21 cellular contexts compared by ENCODE assay signal in genomic region chr7:96589038-96589437, GRCh38.
DNase-seq lines count a peak whose midpoint lies in the region; ATAC-seq and TF ChIP-seq lines count a peak whose summit lies in the region.
"Had no signal": no experiment of that assay in that cellular context is flagged by ENCODE, and none has a peak within 500 bp of the region (broad histone marks: within the 10 kb centered on the region; RNA-seq: fewer than 3 reads in every experiment).

No MANE protein-coding gene starts in this region.

- CTCF ChIA-PET in WTC11 (lab: Charles Lee): interaction anchor here (0.6 kb wide), 1 partner anchor 1246 kb away, joined by 3 read pairs; no protein-coding TSS in a partner anchor

- H3K27ac ChIP-seq in neuronal stem cell (replicated peaks; ENCODE audit: low read length): no peak overlapping the region
- no peak overlapping the region for H3K27ac ChIP-seq in ovary
- H3K27ac ChIP-seq: 22Rv1, BLaER1, KMS-11, SJCRH30 had no signal

- TF ChIP-seq CTCF in WTC11 (IDR thresholded peaks at IDR 0.05) (no peak), ovary (IDR thresholded peaks at IDR 0.05) (no peak)

- no peak overlapping the region for H4K8ac ChIP-seq in neuronal stem cell (ENCODE audit: low read depth, low read length)

- H3K4me1 Mint-ChIP-seq in WTC11: peaks cover 61% of the 10 kb centered on the region

- H3K27me3 ChIP-seq in neuronal stem cell (ENCODE audit: control insufficient read depth in 3 of 3, insufficient read depth in 3 of 3, low read depth in 1 of 3, low read length in 3 of 3) (peaks cover 0 to 44% (median 0%) of the 10 kb centered on the region in 3 experiments), ovary (no peaks in the 10 kb centered on the region)
- H3K27me3 ChIP-seq: BLaER1, SJCRH30 had no signal

- H2BK5ac ChIP-seq in neuronal stem cell (ENCODE audit: low read length): no peak overlapping the region

- peaks cover 7% of the 10 kb centered on the region; the same call in 1 of the 2 replicates for H3K27me3 Mint-ChIP-seq in WTC11 (ENCODE audit: low read depth)

- H2BK15ac ChIP-seq in neuronal stem cell (ENCODE audit: low read length): no peak overlapping the region

- no peak overlapping the region for H2BK120ac ChIP-seq in neuronal stem cell (ENCODE audit: low read depth, low read length)

- H3K18ac ChIP-seq in neuronal stem cell (ENCODE audit: low read length): peak overlapping the region; percentile 59

- intact Hi-C loops in ovary (cut with DNase I): no loop called here

- H2AFZ ChIP-seq in neuronal stem cell (ENCODE audit: low read length): no peak overlapping the region

- no CpG with 5 or more reads among the region's 5 CpGs for WGBS in neuronal stem cell (ENCODE audit: extremely low coverage in 2 of 2, insufficient read length in 2 of 2, insufficient replicate concordance in 1 of 2), 2 donors
- WGBS in ovary, 3 donors: 90 to 95% (median 94%) methylated on average over 5 of the region's 5 CpGs

- H3K36me3 ChIP-seq in neuronal stem cell (replicated peaks in 1 of 2; ENCODE audit: control insufficient read depth in 2 of 2, insufficient read depth in 2 of 2, low read length in 2 of 2): no peaks in the 10 kb centered on the region
- no peaks in the 10 kb centered on the region for H3K36me3 ChIP-seq in ovary
- H3K36me3 ChIP-seq: BLaER1, SJCRH30 had no signal

- DNase-seq in NCI-H1417 (lab: John Stamatoyannopoulos, UW) (peak in 2 of 3 experiments; percentile 23 to 69), NCI-H1417 treated with DMSO at 0.1 percent for 48 hours (lab: John Stamatoyannopoulos, UW) (no peak), NCI-H1930 (lab: John Stamatoyannopoulos, UW) (peak; percentile 72 to 86), WTC11 (ENCODE audit: low spot score) (no peak), neuronal stem cell (ENCODE audit: low spot score) (no peak), ovary (no peak), CD1c-positive myeloid dendritic cell (ENCODE audit: extremely low spot score) (no peak)
- DNase-seq: DMS 273 treated with DMSO at 0.1 percent for 48 hours, EL, MM.1S, NCI-H1105 treated with DMSO at 0.1 percent for 48 hours, NCI-H2107, NCI-H345, NCI-H82, SJCRH30, T-helper 9 cell had no signal

- H4K91ac ChIP-seq in neuronal stem cell (ENCODE audit: low read depth, low read length, poor library complexity): no peak overlapping the region

- H3K4me3 Mint-ChIP-seq in WTC11: no peak overlapping the region

- H3K79me1 ChIP-seq in neuronal stem cell (ENCODE audit: low read depth, low read length): no peaks in the 10 kb centered on the region

- H2AK5ac ChIP-seq in neuronal stem cell (ENCODE audit: low read depth, low read length): peak overlapping the region; percentile 10

- H3K9ac ChIP-seq in neuronal stem cell (ENCODE audit: low read depth, low read length, poor library complexity): no peak overlapping the region
- H3K9ac ChIP-seq: BLaER1, KMS-11 had no signal

- ATAC-seq in WTC11: peak; percentile 14; the same call in 1 of the 2 replicates
- ATAC-seq in GM18873 (IDR thresholded peaks at IDR 0.05; ENCODE audit: low FRiP score, unreplicated experiment): no peak
- ATAC-seq: HepG2 had no signal

- no peak overlapping the region for H3K4me2 ChIP-seq in neuronal stem cell (ENCODE audit: insufficient read depth, low read length, poor library complexity, severe bottlenecking)
- H3K4me2 ChIP-seq: BLaER1, KMS-11 had no signal

- H3K4ac ChIP-seq in neuronal stem cell (ENCODE audit: low read length): no peak overlapping the region

- H3K4me1 ChIP-seq in neuronal stem cell (ENCODE audit: control insufficient read depth in 2 of 2, insufficient read depth in 1 of 2, low read depth in 1 of 2, low read length in 2 of 2) (peaks cover 0 to 10% of the 10 kb centered on the region in 2 donors), ovary (ENCODE audit: insufficient read depth) (no peaks in the 10 kb centered on the region)
- H3K4me1 ChIP-seq: BLaER1, SJCRH30 had no signal

- no peaks in the 10 kb centered on the region for H3K9me3 ChIP-seq in neuronal stem cell (replicated peaks in 1 of 2; ENCODE audit: control insufficient read depth in 2 of 2, insufficient read depth in 1 of 2, low read depth in 1 of 2, low read length in 2 of 2)
- H3K9me3 ChIP-seq in ovary: no peaks in the 10 kb centered on the region
- H3K9me3 ChIP-seq: BLaER1, SJCRH30 had no signal

- H3K4me3 ChIP-seq in neuronal stem cell (ENCODE audit: low read length in 2 of 2) (no peak overlapping the region), ovary (no peak overlapping the region)
- H3K4me3 ChIP-seq: BLaER1, SJCRH30 had no signal

- no peak overlapping the region for H3K27ac Mint-ChIP-seq in WTC11

- H3K14ac ChIP-seq in neuronal stem cell (ENCODE audit: low read length): no peak overlapping the region

- H3K9me3 Mint-ChIP-seq in WTC11: peaks cover 14% of the 10 kb centered on the region

- peaks cover 15% of the 10 kb centered on the region for H3K36me3 Mint-ChIP-seq in WTC11

- TF ChIP-seq POLR2A in ovary (IDR thresholded peaks at IDR 0.05): no peak

- H2BK12ac ChIP-seq in neuronal stem cell (ENCODE audit: low read length): peak overlapping the region; percentile 0

- no peak for TF ChIP-seq EP300 in ovary (IDR thresholded peaks at IDR 0.05)

- H3K23ac ChIP-seq in neuronal stem cell (ENCODE audit: low read depth, low read length, poor library complexity): no peak overlapping the region

- POLR2A ChIA-PET in WTC11 (lab: Charles Lee): no interaction called here

TF ChIP-seq in WTC11, 78 proteins besides CTCF, POLR2A, EP300 and RAD21:
- TF ChIP-seq ZBTB43 (CRISPR knock-in tag; IDR thresholded peaks at IDR 0.05) (no peak), MYBL2 (CRISPR knock-in tag; IDR thresholded peaks at IDR 0.05) (no peak), NR2C2 (CRISPR knock-in tag; IDR thresholded peaks at IDR 0.05) (no peak), ZMAT4 (CRISPR knock-in tag; IDR thresholded peaks at IDR 0.05) (no peak)
- TF ChIP-seq, protein P1, sequence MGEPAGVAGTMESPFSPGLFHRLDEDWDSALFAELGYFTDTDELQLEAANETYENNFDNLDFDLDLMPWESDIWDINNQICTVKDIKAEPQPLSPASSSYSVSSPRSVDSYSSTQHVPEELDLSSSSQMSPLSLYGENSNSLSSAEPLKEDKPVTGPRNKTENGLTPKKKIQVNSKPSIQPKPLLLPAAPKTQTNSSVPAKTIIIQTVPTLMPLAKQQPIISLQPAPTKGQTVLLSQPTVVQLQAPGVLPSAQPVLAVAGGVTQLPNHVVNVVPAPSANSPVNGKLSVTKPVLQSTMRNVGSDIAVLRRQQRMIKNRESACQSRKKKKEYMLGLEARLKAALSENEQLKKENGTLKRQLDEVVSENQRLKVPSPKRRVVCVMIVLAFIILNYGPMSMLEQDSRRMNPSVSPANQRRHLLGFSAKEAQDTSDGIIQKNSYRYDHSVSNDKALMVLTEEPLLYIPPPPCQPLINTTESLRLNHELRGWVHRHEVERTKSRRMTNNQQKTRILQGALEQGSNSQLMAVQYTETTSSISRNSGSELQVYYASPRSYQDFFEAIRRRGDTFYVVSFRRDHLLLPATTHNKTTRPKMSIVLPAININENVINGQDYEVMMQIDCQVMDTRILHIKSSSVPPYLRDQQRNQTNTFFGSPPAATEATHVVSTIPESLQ (CRISPR knock-in tag; IDR thresholded peaks at IDR 0.05): no peak
- TF ChIP-seq, protein P2, sequence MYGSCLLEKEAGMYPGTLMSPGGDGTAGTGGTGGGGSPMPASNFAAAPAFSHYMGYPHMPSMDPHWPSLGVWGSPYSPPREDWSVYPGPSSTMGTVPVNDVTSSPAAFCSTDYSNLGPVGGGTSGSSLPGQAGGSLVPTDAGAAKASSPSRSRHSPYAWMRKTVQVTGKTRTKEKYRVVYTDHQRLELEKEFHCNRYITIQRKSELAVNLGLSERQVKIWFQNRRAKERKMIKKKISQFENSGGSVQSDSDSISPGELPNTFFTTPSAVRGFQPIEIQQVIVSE (CRISPR knock-in tag; IDR thresholded peaks at IDR 0.05; ENCODE audit: borderline replicate concordance): no peak
TF ChIP-seq in WTC11: peak in this region for 0.

Comparison
In these comparisons a context has a peak if more than half of its experiments do, and no peak if none do; other contexts are left out.
1. DNase-seq: peak in NCI-H1417 (2 of 3) and NCI-H1930 (2 of 2); none in NCI-H1417 treated with DMSO at 0.1 percent for 48 hours (single experiment), WTC11 (single experiment), neuronal stem cell (single experiment), ovary (0 of 5) and CD1c-positive myeloid dendritic cell (single experiment).